In genomic region chr12:116687888-116688287, GRCh38 we compare ENCODE assay signal across 9 cellular contexts. TPM values are rescaled to one million over a fixed set of nuclear protein-coding genes. Genes with fewer than 3 reads are reported as not detected.
DNase-seq lines count a peak whose midpoint lies in the region; ATAC-seq and TF ChIP-seq lines count a peak whose summit lies in the region.
"Had no signal": no experiment of that assay in that cellular context is flagged by ENCODE, and none has a peak within 500 bp of the region (broad histone marks: within the 10 kb centered on the region; RNA-seq: fewer than 3 reads in every experiment).

No MANE protein-coding gene starts in this region.

- POLR2A ChIA-PET in naive thymus-derived CD8-positive, alpha-beta T cell (lab: Charles Lee), result no interaction called here

- ATAC-seq in GM23338 (peak; percentile 98), RWPE2 (ENCODE audit: low read depth) (no peak), HG03457 (IDR thresholded peaks at IDR 0.05; ENCODE audit: unreplicated experiment) (no peak), HG02884 (IDR thresholded peaks at IDR 0.05; ENCODE audit: unreplicated experiment) (no peak), HG03342 (IDR thresholded peaks at IDR 0.05; ENCODE audit: unreplicated experiment) (no peak)
- peak; percentile 43 to 70 for ATAC-seq in naive thymus-derived CD8-positive, alpha-beta T cell

- DNase-seq in AG09309 (ENCODE audit: low read depth) (no peak), GM23338 (ENCODE audit: low spot score) (peak; percentile 94), RWPE2 (ENCODE audit: low spot score) (no peak), chondrocyte (ENCODE audit: low spot score) (no peak)
- peak in 5 of 10 donors; percentile 16 to 24 (median 20) for DNase-seq in naive thymus-derived CD8-positive, alpha-beta T cell

- no peaks in the 10 kb centered on the region for H3K9me2 ChIP-seq in GM23338 (ENCODE audit: insufficient read depth)

- no peak overlapping the region for H3K27ac ChIP-seq in GM23338 (ENCODE audit: low read depth)
- H3K27ac ChIP-seq in RWPE2 (ENCODE audit: poor library complexity, severe bottlenecking), result no peak overlapping the region

- no peaks in the 10 kb centered on the region for H4K20me1 ChIP-seq in GM23338 (replicated peaks; ENCODE audit: insufficient read depth)

- H3K27me3 Mint-ChIP-seq in GM23338 (ENCODE audit: insufficient read depth, low read depth, poor library complexity), result peaks cover 9% of the 10 kb centered on the region
- peaks cover 1% of the 10 kb centered on the region for H3K27me3 Mint-ChIP-seq in chondrocyte (ENCODE audit: low read depth)
- peaks cover 3 to 16% (median 8%) of the 10 kb centered on the region in 5 donors for H3K27me3 Mint-ChIP-seq in naive thymus-derived CD8-positive, alpha-beta T cell

- no peaks in the 10 kb centered on the region for H3K79me2 ChIP-seq in GM23338 (replicated peaks; ENCODE audit: insufficient read depth)

- peak overlapping the region; percentile 89 for H2AFZ ChIP-seq in GM23338

- H3K36me3 ChIP-seq in GM23338 (ENCODE audit: insufficient read depth) (no peaks in the 10 kb centered on the region), RWPE2 (ENCODE audit: low read depth) (no peaks in the 10 kb centered on the region)

- H3K4me2 ChIP-seq in GM23338, result no peak overlapping the region

- H3K4me1 Mint-ChIP-seq in GM23338, result peaks cover 3% of the 10 kb centered on the region
- H3K4me1 Mint-ChIP-seq in chondrocyte (ENCODE audit: low read depth), result no peaks in the 10 kb centered on the region
- peaks cover 0 to 6% (median 4%) of the 10 kb centered on the region in 4 donors for H3K4me1 Mint-ChIP-seq in naive thymus-derived CD8-positive, alpha-beta T cell
- H3K4me1 Mint-ChIP-seq: central memory CD8-positive, alpha-beta T cell had no signal

- H3K27me3 ChIP-seq in GM23338 (ENCODE audit: insufficient read depth) (peaks cover 2% of the 10 kb centered on the region; the same call in 1 of the 2 replicates), RWPE2 (ENCODE audit: insufficient read depth, poor library complexity, severe bottlenecking) (peaks cover 5% of the 10 kb centered on the region)

- H3K36me3 Mint-ChIP-seq in GM23338 (ENCODE audit: low read depth) (no peaks in the 10 kb centered on the region; the same call in 2 of the 3 replicates), chondrocyte (ENCODE audit: low read depth) (peaks cover 1% of the 10 kb centered on the region)
- H3K36me3 Mint-ChIP-seq in naive thymus-derived CD8-positive, alpha-beta T cell, result no peaks in the 10 kb centered on the region

- H3K4me3 Mint-ChIP-seq in GM23338 (no peak overlapping the region), chondrocyte (ENCODE audit: unreplicated experiment) (no peak overlapping the region)
- H3K4me3 Mint-ChIP-seq in naive thymus-derived CD8-positive, alpha-beta T cell, result no peak overlapping the region
- H3K4me3 Mint-ChIP-seq: central memory CD8-positive, alpha-beta T cell had no signal

- TF ChIP-seq CTCF in AG09309 (IDR thresholded peaks at IDR 0.05; ENCODE audit: control insufficient read depth, insufficient read depth, low read depth, low read length, missing control alignments) (peak; percentile 35), GM23338 (conservative IDR thresholded peaks at IDR 0.05; ENCODE audit: low read depth in 2 of 2) (peak; percentile 75 to 96), RWPE2 (IDR thresholded peaks at IDR 0.05; ENCODE audit: poor library complexity, severe bottlenecking) (peak; percentile 35), chondrocyte (IDR thresholded peaks at IDR 0.05) (peak; percentile 71)

- H3K4me1 ChIP-seq in GM23338 (ENCODE audit: insufficient read depth), result peaks cover 3% of the 10 kb centered on the region
- H3K4me1 ChIP-seq in RWPE2 (ENCODE audit: insufficient read depth, poor library complexity, severe bottlenecking), result no peaks in the 10 kb centered on the region

- peaks cover 4% of the 10 kb centered on the region; the same call in 1 of the 3 replicates for H3K9me3 Mint-ChIP-seq in GM23338
- no peaks in the 10 kb centered on the region for H3K9me3 Mint-ChIP-seq in chondrocyte (ENCODE audit: low read depth)
- no peaks in the 10 kb centered on the region for H3K9me3 Mint-ChIP-seq in naive thymus-derived CD8-positive, alpha-beta T cell
- H3K9me3 Mint-ChIP-seq: central memory CD8-positive, alpha-beta T cell had no signal

- H3K9me3 ChIP-seq in RWPE2 (ENCODE audit: severe bottlenecking), result no peaks in the 10 kb centered on the region

- H3K27ac Mint-ChIP-seq in GM23338, result no peak overlapping the region
- no peak overlapping the region for H3K27ac Mint-ChIP-seq in chondrocyte (ENCODE audit: unreplicated experiment)
- peak overlapping the region in 1 of 10 donors; percentile 67 for H3K27ac Mint-ChIP-seq in naive thymus-derived CD8-positive, alpha-beta T cell

- H3K4me3 ChIP-seq in AG09309 (ENCODE audit: control insufficient read depth, low read depth, low read length) (no peak overlapping the region), GM23338 (no peak overlapping the region), RWPE2 (ENCODE audit: severe bottlenecking) (no peak overlapping the region)

- H3F3A ChIP-seq in GM23338 (replicated peaks; ENCODE audit: low read depth), result no peaks in the 10 kb centered on the region

TF ChIP-seq in GM23338, 12 proteins besides CTCF, POLR2A, EP300 and RAD21:
- TF ChIP-seq ZNF114 (CRISPR knock-in tag; IDR thresholded peaks at IDR 0.05), result no peak
- TF ChIP-seq CREB1 (CRISPR knock-in tag; IDR thresholded peaks at IDR 0.05; ENCODE audit: low read depth), result peak; percentile 59; the same call in 1 of the 2 replicates
- no peak for TF ChIP-seq JUNB (IDR thresholded peaks at IDR 0.05; ENCODE audit: unreplicated experiment)
- peak; percentile 70; the same call in 1 of the 2 replicates for TF ChIP-seq ETS1 (IDR thresholded peaks at IDR 0.05)
TF ChIP-seq in GM23338: peak in this region for 2.

RNA-seq across cellular contexts. Expression of gene SPRING1, which starts 50.0 kb away (rescaled TPM):
- total RNA-seq in GM23338 (2014; rRNA removed; shearing (Covaris generic)), result 51.3 and 57.1 TPM in 2 replicates
- 6.6 and 8.2 TPM in 2 replicates for polyA plus RNA-seq in GM23338 (2016; fragmentation: Nextera tagmentation; extraction: Ambion mirVana)
- total RNA-seq in chondrocyte, result 31.4 to 37.3 TPM (median 35.5 TPM) in 3 replicates
- 10 to 100 TPM; 23.6 to 24.2 TPM for total RNA-seq in naive thymus-derived CD8-positive, alpha-beta T cell
- polyA plus RNA-seq in naive thymus-derived CD8-positive, alpha-beta T cell, result 10 to 100 TPM; 14.6 to 18.9 (median 16.3) TPM

RNA-seq across cellular contexts. Expression of gene RNFT2, which starts 50.2 kb away (rescaled TPM):
- 19.7 and 22.9 TPM in 2 replicates for total RNA-seq in GM23338 (2014; rRNA removed; shearing (Covaris generic))
- 19.3 and 21.5 TPM in 2 replicates for polyA plus RNA-seq in GM23338 (2016; fragmentation: Nextera tagmentation; extraction: Ambion mirVana)
- 5.1 to 9.8 TPM (median 6.6 TPM) in 3 replicates for total RNA-seq in chondrocyte
- 1 to 10 TPM; 6.8 to 7.2 TPM for total RNA-seq in naive thymus-derived CD8-positive, alpha-beta T cell
- 1 to 10 TPM; 1.9 to 2.4 (median 2.4) TPM for polyA plus RNA-seq in naive thymus-derived CD8-positive, alpha-beta T cell

Comparison
In these comparisons a context has a peak if more than half of its experiments do, and no peak if none do; other contexts are left out.
1. CTCF ChIP-seq: peak in every context shown above with its lines; median percentile 86 in GM23338; 71 in chondrocyte; 35 in AG09309; 35 in RWPE2.
2. ATAC-seq: peak in GM23338 (single experiment) and naive thymus-derived CD8-positive, alpha-beta T cell (2 of 2); none in RWPE2 (single experiment), HG03457 (single experiment), HG02884 (single experiment) and HG03342 (single experiment).